ENCODE assay signal across 13 cellular contexts in genomic region chr15:93048759-93049161, GRCh38. TPM values are rescaled to one million over a fixed set of nuclear protein-coding genes. Genes with fewer than 3 reads are reported as not detected.
DNase-seq lines count a peak whose midpoint lies in the region; ATAC-seq and TF ChIP-seq lines count a peak whose summit lies in the region.
"Had no signal": no experiment of that assay in that cellular context is flagged by ENCODE, and none has a peak within 500 bp of the region (broad histone marks: within the 10 kb centered on the region; RNA-seq: fewer than 3 reads in every experiment).

No MANE protein-coding gene starts in this region.

- H2AFZ ChIP-seq in neural progenitor cell (replicated peaks), result no peak overlapping the region

- DNase-seq in NCI-H1105 treated with DMSO at 0.1 percent for 48 hours (lab: John Stamatoyannopoulos, UW), result peak; percentile 30
- DNase-seq in epithelial cell of esophagus (ENCODE audit: low read depth), result peak; percentile 88
- no peak for DNase-seq in neural progenitor cell (ENCODE audit: low spot score)
- DNase-seq in activated CD8-positive, alpha-beta memory T cell treated with anti-CD3 and anti-CD28 coated beads, Interleukin-2, amount 50 U/mL, for 48 hours, result no peak
- DNase-seq in activated naive CD4-positive, alpha-beta T cell treated with Interleukin-2 at 50 U/mL for 16 hours, result no peak
- DNase-seq in NCI-H526 treated with DMSO at 0.1 percent for 48 hours (lab: John Stamatoyannopoulos, UW), result no peak
- DNase-seq: activated T-cell treated with anti-CD3 and anti-CD28 coated beads, Interleukin-2, amount 50 U/mL, for 1 hour; BE2C had no signal

- H3K4me1 ChIP-seq in BLaER1 treated with 17β-estradiol and CSF1 and Interleukin-3, amounts not matched to agents 10 nM and 100 nM, result peaks cover 18 to 97% (median 69%) of the 10 kb centered on the region in 10 experiments
- no peaks in the 10 kb centered on the region for H3K4me1 ChIP-seq in neural progenitor cell
- H3K4me1 ChIP-seq: BE2C had no signal

- ATAC-seq in HG03354 (IDR thresholded peaks at IDR 0.05; ENCODE audit: poor library complexity, severe bottlenecking, unreplicated experiment), result no peak
- ATAC-seq: K562 had no signal

- peak overlapping the region; percentile 46 to 93 (median 78) for H3K4me2 ChIP-seq in BLaER1 treated with 17β-estradiol and CSF1 and Interleukin-3, amounts not matched to agents 10 nM and 100 nM
- H3K4me2 ChIP-seq in neural progenitor cell, result no peak overlapping the region

- H3K36me3 ChIP-seq in BLaER1 treated with 17β-estradiol and CSF1 and Interleukin-3, amounts not matched to agents 10 nM and 100 nM, result peaks cover 0 to 86% (median 48%) of the 10 kb centered on the region in 11 experiments; a peak in 14 of 22 replicates
- peaks cover 14% of the 10 kb centered on the region for H3K36me3 ChIP-seq in neural progenitor cell
- H3K36me3 ChIP-seq: BE2C, cardiac muscle cell, neutrophil had no signal

- H3K27ac Mint-ChIP-seq in neural progenitor cell, result no peak overlapping the region

- H3F3A ChIP-seq in neural progenitor cell (ENCODE audit: low read depth), result peaks cover 82% of the 10 kb centered on the region

- H4K20me1 ChIP-seq in BLaER1 treated with 17β-estradiol and CSF1 and Interleukin-3, amounts not matched to agents 10 nM and 100 nM, result peaks cover 0 to 94% (median 12%) of the 10 kb centered on the region in 11 experiments; a peak in 13 of 22 replicates
- H4K20me1 ChIP-seq in neural progenitor cell (ENCODE audit: low read depth), result peaks cover 100% of the 10 kb centered on the region

- H3K36me3 Mint-ChIP-seq in neural progenitor cell, result peaks cover 48% of the 10 kb centered on the region

- H3K9me3 ChIP-seq in BLaER1 treated with 17β-estradiol and CSF1 and Interleukin-3, amounts not matched to agents 10 nM and 100 nM (replicated peaks in 1 of 11), result peaks cover 0 to 12% (median 8%) of the 10 kb centered on the region in 11 experiments; a peak in 12 of 22 replicates
- no peaks in the 10 kb centered on the region for H3K9me3 ChIP-seq in neural progenitor cell (ENCODE audit: low read depth)
- H3K9me3 ChIP-seq: neutrophil had no signal

- H3K4me1 Mint-ChIP-seq in neural progenitor cell, result peaks cover 4% of the 10 kb centered on the region

- H3K27me3 Mint-ChIP-seq in neural progenitor cell (ENCODE audit: insufficient read depth, low read depth), result peaks cover 6% of the 10 kb centered on the region

- peaks cover 80% of the 10 kb centered on the region for H3K79me2 ChIP-seq in neural progenitor cell (ENCODE audit: low read depth)

- 0 out of 20 replicates have a peak overlapping the region, but pooled peaks of 1 of the 10 experiments have one; percentile 15 for H3K4me3 ChIP-seq in BLaER1 treated with 17β-estradiol and CSF1 and Interleukin-3, amounts not matched to agents 10 nM and 100 nM
- H3K4me3 ChIP-seq in epithelial cell of esophagus (ENCODE audit: low read length), result no peak overlapping the region
- H3K4me3 ChIP-seq in neural progenitor cell, result no peak overlapping the region
- H3K4me3 ChIP-seq: cardiac muscle cell, K562 had no signal

- H3K9ac ChIP-seq in BLaER1 treated with 17β-estradiol and CSF1 and Interleukin-3, amounts not matched to agents 10 nM and 100 nM, result peak overlapping the region in 8 of 11 experiments; percentile 27 to 58 (median 44); a peak in 11 of 22 replicates
- no peak overlapping the region for H3K9ac ChIP-seq in neural progenitor cell

- H3K27ac ChIP-seq in BLaER1 treated with 17β-estradiol and CSF1 and Interleukin-3, amounts not matched to agents 10 nM and 100 nM, result peak overlapping the region in 8 of 11 experiments; percentile 46 to 75 (median 65); a peak in 16 of 22 replicates
- H3K27ac ChIP-seq in neural progenitor cell, result peak overlapping the region; percentile 76
- H3K27ac ChIP-seq: cardiac muscle cell, neutrophil had no signal

- H3K9me3 Mint-ChIP-seq in neural progenitor cell, result peaks cover 15% of the 10 kb centered on the region

- TF ChIP-seq CTCF in epithelial cell of esophagus (IDR thresholded peaks at IDR 0.05; ENCODE audit: insufficient read depth, low read depth, low read length, missing control alignments), result no peak
- TF ChIP-seq CTCF in neural progenitor cell (IDR thresholded peaks at IDR 0.05), result no peak

- H3K4me3 Mint-ChIP-seq in neural progenitor cell, result no peak overlapping the region

- 0 out of 22 replicates have a peak, but pooled peaks cover 0 to 4% (median 0%) of the 10 kb centered on the region in 11 experiments for H3K27me3 ChIP-seq in BLaER1 treated with 17β-estradiol and CSF1 and Interleukin-3, amounts not matched to agents 10 nM and 100 nM
- no peaks in the 10 kb centered on the region for H3K27me3 ChIP-seq in neural progenitor cell
- H3K27me3 ChIP-seq: BE2C, cardiac muscle cell had no signal

RNA-seq across cellular contexts. Expression of gene RGMA, which starts 40.3 kb away (rescaled TPM):
- 41.4 and 85.1 TPM in 2 replicates for total RNA-seq in neural progenitor cell (ENCODE audit: low replicate concordance)

Comparison
In these comparisons a context has a peak if more than half of its experiments do, and no peak if none do; other contexts are left out.
1. DNase-seq: peak in NCI-H1105 treated with DMSO at 0.1 percent for 48 hours (single experiment) and epithelial cell of esophagus (single experiment); none in neural progenitor cell (single experiment), activated CD8-positive, alpha-beta memory T cell treated with anti-CD3 and anti-CD28 coated beads, Interleukin-2, amount 50 U/mL, for 48 hours (single experiment), activated naive CD4-positive, alpha-beta T cell treated with Interleukin-2 at 50 U/mL for 16 hours (single experiment) and NCI-H526 treated with DMSO at 0.1 percent for 48 hours (single experiment).